In genomic region chr19:13058951-13059660, GRCh38 we compare ENCODE assay signal across 14 cellular contexts. TPM values are rescaled to one million over a fixed set of nuclear protein-coding genes. Genes with fewer than 3 reads are reported as not detected.
A peak's percentile ranks its signal among the peaks of the same experiment; 100 is the strongest.
DNase-seq lines count a peak whose midpoint lies in the region; ATAC-seq and TF ChIP-seq lines count a peak whose summit lies in the region.
"Had no signal": no experiment of that assay in that cellular context is flagged by ENCODE, and none has a peak within 500 bp of the region (broad histone marks: within the 10 kb centered on the region; RNA-seq: fewer than 3 reads in every experiment).

No MANE protein-coding gene starts in this region.

- TF ChIP-seq EP300 in ovary (IDR thresholded peaks at IDR 0.05) = no peak

- H3K27ac Mint-ChIP-seq in chondrocyte (ENCODE audit: unreplicated experiment) (peak overlapping the region; percentile 64), nephron (peak overlapping the region; percentile 94 to 99 (median 98))
- H3K27ac Mint-ChIP-seq: activated CD8-positive, alpha-beta T cell treated with anti-CD3 and anti-CD28 coated beads for 36 hours; activated naive CD4-positive, alpha-beta T cell treated with anti-CD3 and anti-CD28 coated beads, Interleukin-2, amount 10 ng/mL, durations not matched to agents 7 days and 5 days; B cell; T-helper 1 cell treated with Interleukin-12 subunit alpha and Interleukin-12 subunit beta and Interleukin-4 antibody, amounts not matched to agents 30 μg/mL and 1 μg/mL, for 36 hours had no signal

- H3K36me3 ChIP-seq in left ventricle myocardium inferior (no peaks in the 10 kb centered on the region), upper lobe of right lung (no peaks in the 10 kb centered on the region), ovary (no peaks in the 10 kb centered on the region)

- 55 to 64% (median 63%) methylated on average over 12 of the region's 12 CpGs for WGBS in ovary, 3 donors

- H3K36me3 Mint-ChIP-seq in chondrocyte (ENCODE audit: low read depth) (no peaks in the 10 kb centered on the region), nephron (ENCODE audit: low read depth) (no peaks in the 10 kb centered on the region)
- H3K36me3 Mint-ChIP-seq: activated naive CD4-positive, alpha-beta T cell treated with anti-CD3 and anti-CD28 coated beads, Interleukin-2, amount 10 ng/mL, durations not matched to agents 7 days and 5 days had no signal

- H3K27me3 Mint-ChIP-seq in chondrocyte (ENCODE audit: low read depth) = no peaks in the 10 kb centered on the region
- H3K27me3 Mint-ChIP-seq in nephron (ENCODE audit: low read depth) = peaks cover 68% of the 10 kb centered on the region

- peak; percentile 33 for TF ChIP-seq CTCF in left ventricle myocardium inferior (IDR thresholded peaks at IDR 0.05; ENCODE audit: borderline replicate concordance)
- TF ChIP-seq CTCF in chondrocyte (IDR thresholded peaks at IDR 0.05) = peak; percentile 32
- no peak for TF ChIP-seq CTCF in nephron (IDR thresholded peaks at IDR 0.05; ENCODE audit: unreplicated experiment in 3 of 3)
- no peak for TF ChIP-seq CTCF in upper lobe of right lung (IDR thresholded peaks at IDR 0.05)
- no peak for TF ChIP-seq CTCF in ovary (IDR thresholded peaks at IDR 0.05)

- H3K4me3 Mint-ChIP-seq in chondrocyte (ENCODE audit: unreplicated experiment) (no peak overlapping the region), nephron (peak overlapping the region in 2 of 3 experiments; percentile 49 to 57)
- H3K4me3 Mint-ChIP-seq: activated CD8-positive, alpha-beta T cell treated with anti-CD3 and anti-CD28 coated beads for 36 hours; activated naive CD4-positive, alpha-beta T cell treated with anti-CD3 and anti-CD28 coated beads, Interleukin-2, amount 10 ng/mL, durations not matched to agents 7 days and 5 days; B cell; T-helper 1 cell treated with Interleukin-12 subunit alpha and Interleukin-12 subunit beta and Interleukin-4 antibody, amounts not matched to agents 30 μg/mL and 1 μg/mL, for 36 hours had no signal

- H3K4me3 ChIP-seq in left ventricle myocardium inferior (no peak overlapping the region), upper lobe of right lung (no peak overlapping the region), ovary (no peak overlapping the region)

- H3K27me3 ChIP-seq in left ventricle myocardium inferior (ENCODE audit: low read depth) (no peaks in the 10 kb centered on the region), upper lobe of right lung (no peaks in the 10 kb centered on the region), ovary (no peaks in the 10 kb centered on the region)

- ATAC-seq in Right ventricle myocardium inferior = no peak
- no peak for ATAC-seq in upper lobe of right lung
- ATAC-seq: activated CD8-positive, alpha-beta T cell treated with anti-CD3 and anti-CD28 coated beads for 36 hours; effector memory CD8-positive, alpha-beta T cell had no signal

- DNase-seq in left ventricle myocardium inferior (no peak), Right ventricle myocardium inferior (ENCODE audit: missing footprints) (no peak), chondrocyte (ENCODE audit: low spot score) (no peak), upper lobe of right lung (no peak), ovary (no peak), NCI-H1694 (lab: John Stamatoyannopoulos, UW) (no peak), nucleus accumbens (lab: John Stamatoyannopoulos, UW) (no peak)
- DNase-seq: activated CD8-positive, alpha-beta T cell treated with anti-CD3 and anti-CD28 coated beads for 36 hours; activated naive CD4-positive, alpha-beta T cell treated with anti-CD3 and anti-CD28 coated beads, Interleukin-2, amount 10 ng/mL, durations not matched to agents 7 days and 5 days; effector memory CD8-positive, alpha-beta T cell; NCI-H1930 had no signal

- TF ChIP-seq POLR2A in ovary (IDR thresholded peaks at IDR 0.05) = no peak

- no peaks in the 10 kb centered on the region for H3K9me3 ChIP-seq in left ventricle myocardium inferior (replicated peaks)
- H3K9me3 ChIP-seq in upper lobe of right lung = no peaks in the 10 kb centered on the region
- H3K9me3 ChIP-seq in ovary = no peaks in the 10 kb centered on the region

- H3K4me1 ChIP-seq in left ventricle myocardium inferior (peaks cover 100% of the 10 kb centered on the region), upper lobe of right lung (peaks cover 91% of the 10 kb centered on the region), ovary (ENCODE audit: insufficient read depth) (peaks cover 64% of the 10 kb centered on the region)

- intact Hi-C loops in left ventricle myocardium inferior (cut with micrococcal nuclease) = no loop called here
- intact Hi-C loops in Right ventricle myocardium inferior (cut with DNase I) = loop anchor here (5.0 kb wide), 1 partner anchor 38 kb away; no protein-coding TSS in a partner anchor
- intact Hi-C loops in upper lobe of right lung (cut with DNase I) = no loop called here
- intact Hi-C loops in ovary (cut with DNase I) = loop anchor here in 1 of 4 donors (5.0 to 10.0 kb wide), 2 partner anchors 37 to 54 kb away; no protein-coding TSS in a partner anchor

- no peaks in the 10 kb centered on the region for H3K9me3 Mint-ChIP-seq in chondrocyte (ENCODE audit: low read depth)
- H3K9me3 Mint-ChIP-seq in nephron = no peaks in the 10 kb centered on the region
- H3K9me3 Mint-ChIP-seq: activated CD8-positive, alpha-beta T cell treated with anti-CD3 and anti-CD28 coated beads for 36 hours; activated naive CD4-positive, alpha-beta T cell treated with anti-CD3 and anti-CD28 coated beads, Interleukin-2, amount 10 ng/mL, durations not matched to agents 7 days and 5 days; effector memory CD8-positive, alpha-beta T cell; T-helper 1 cell treated with Interleukin-12 subunit alpha and Interleukin-12 subunit beta and Interleukin-4 antibody, amounts not matched to agents 30 μg/mL and 1 μg/mL, for 36 hours had no signal

- H3K4me1 Mint-ChIP-seq in chondrocyte (ENCODE audit: low read depth) (peaks cover 90% of the 10 kb centered on the region), nephron (peaks cover 86% of the 10 kb centered on the region)

- H3K27ac ChIP-seq in left ventricle myocardium inferior (replicated peaks) (peak overlapping the region; percentile 98), upper lobe of right lung (peak overlapping the region; percentile 48), ovary (peak overlapping the region in 1 of 2 donors; percentile 44)

RNA-seq across cellular contexts. Expression of gene LYL1, which starts 43.6 kb away (rescaled TPM):
- 6.3 TPM for total RNA-seq in left ventricle myocardium inferior
- 9.4 TPM for total RNA-seq in Right ventricle myocardium inferior
- total RNA-seq in chondrocyte = 0.38 to 0.47 TPM in 2 of 3 replicates, not detected in the other
- 21.8 TPM for total RNA-seq in upper lobe of right lung
- total RNA-seq in ovary = 1 to 10 TPM; 2.9 to 7.4 (median 6.7) TPM
- polyA plus RNA-seq in ovary = 1 to 10 TPM in 1 of 2 donors, under 1 TPM in 1; 0.90 to 5.0 TPM

RNA-seq across cellular contexts. Expression of gene TRMT1, which starts 57.4 kb away (rescaled TPM):
- total RNA-seq in left ventricle myocardium inferior (19.6 TPM), Right ventricle myocardium inferior (21.1 TPM), chondrocyte (25.4 to 35.8 TPM (median 28.9 TPM) in 3 replicates), upper lobe of right lung (33.7 TPM), ovary (10 to 100 TPM; 23.6 to 54.8 (median 38.7) TPM)
- polyA plus RNA-seq in ovary = 10 to 100 TPM in 1 of 2 donors, 1 to 10 TPM in 1; 7.6 to 37.2 TPM

RNA-seq across cellular contexts. Expression of gene NACC1, which starts 59.0 kb away (rescaled TPM):
- 35.4 TPM for total RNA-seq in left ventricle myocardium inferior
- total RNA-seq in Right ventricle myocardium inferior = 54.0 TPM
- total RNA-seq in chondrocyte = 45.2 to 49.5 TPM (median 47.3 TPM) in 3 replicates
- total RNA-seq in upper lobe of right lung = 39.8 TPM
- total RNA-seq in ovary = 10 to 100 TPM in 6 of 7 donors, 1 to 10 TPM in 1; 5.1 to 31.4 (median 21.8) TPM
- 10 to 100 TPM in 1 of 2 donors, 1 to 10 TPM in 1; 3.2 to 14.8 TPM for polyA plus RNA-seq in ovary

Comparison
In these comparisons a context has a peak if more than half of its experiments do, and no peak if none do; other contexts are left out.
1. CTCF ChIP-seq: peak in left ventricle myocardium inferior (single experiment) and chondrocyte (single experiment); none in nephron (0 of 3), upper lobe of right lung (single experiment) and ovary (0 of 3).